In genomic region chr16:86071611-86072240, GRCh38 we compare ENCODE assay signal across 27 cellular contexts.
"Had no signal": no experiment of that assay in that cellular context is flagged by ENCODE, and none has a peak within 500 bp of the region (broad histone marks: within the 10 kb centered on the region; RNA-seq: fewer than 3 reads in every experiment).

No MANE protein-coding gene starts in this region.

- DNase-seq: dermis blood vessel endothelial cell; effector memory CD4-positive, alpha-beta T cell; foreskin keratinocyte; heart right ventricle; hippocampal formation; kidney glomerular epithelial cell; left colon; left ventricle myocardium superior; mesendoderm; stimulated activated CD4-positive, alpha-beta T cell treated with anti-CD3 and anti-CD28 coated beads, Interleukin-4, amount 100 ng/mL, for 4 hours; stimulated activated naive CD8-positive, alpha-beta T cell treated with anti-CD3 and anti-CD28 coated beads, Interleukin-15, Interleukin-2, amounts not matched to agents 100 U/mL and 50 U/mL, for 24 hours; substantia nigra; testis; upper lobe of right lung; uterus had no signal

- H3K4me1 Mint-ChIP-seq: central memory CD8-positive, alpha-beta T cell; stimulated activated memory B cell treated with anti-CD40 and anti-IgM and Interleukin-4, amounts not matched to agents 10 μg/mL and 1 μg/mL and 100 μg/mL, for 72 hours had no signal

- H3K36me3 ChIP-seq: esophagus muscularis mucosa, gastroesophageal sphincter, heart right ventricle, prostate gland, sigmoid colon, tibial nerve, upper lobe of right lung, uterus had no signal

- H3K9me3 ChIP-seq: esophagus muscularis mucosa, gastroesophageal sphincter, heart right ventricle, prostate gland, sigmoid colon, testis, tibial nerve, upper lobe of right lung, uterus had no signal

- H3K9me3 Mint-ChIP-seq: central memory CD8-positive, alpha-beta T cell; naive thymus-derived CD8-positive, alpha-beta T cell; neural crest cell; stimulated activated memory B cell treated with anti-CD40 and anti-IgM and Interleukin-4, amounts not matched to agents 10 μg/mL and 1 μg/mL and 100 μg/mL, for 72 hours had no signal

- H3K4me1 ChIP-seq: foreskin keratinocyte, heart right ventricle, prostate gland, testis, uterus had no signal

- H3K27me3 ChIP-seq: esophagus muscularis mucosa, foreskin keratinocyte, gastroesophageal sphincter, sigmoid colon, testis, uterus had no signal

- H3K27ac Mint-ChIP-seq: naive thymus-derived CD8-positive, alpha-beta T cell; stimulated activated memory B cell treated with anti-CD40 and anti-IgM and Interleukin-4, amounts not matched to agents 10 μg/mL and 1 μg/mL and 100 μg/mL, for 72 hours had no signal

- H3K36me3 Mint-ChIP-seq: naive thymus-derived CD8-positive, alpha-beta T cell; stimulated activated memory B cell treated with anti-CD40 and anti-IgM and Interleukin-4, amounts not matched to agents 10 μg/mL and 1 μg/mL and 100 μg/mL, for 72 hours had no signal

- H3K4me3 ChIP-seq: coronary artery, esophagus muscularis mucosa, gastroesophageal sphincter, heart right ventricle, lung, prostate gland, sigmoid colon, testis, tibial nerve, upper lobe of right lung, uterus had no signal

- H3K4me3 Mint-ChIP-seq: central memory CD8-positive, alpha-beta T cell; neural crest cell; stimulated activated memory B cell treated with anti-CD40 and anti-IgM and Interleukin-4, amounts not matched to agents 10 μg/mL and 1 μg/mL and 100 μg/mL, for 72 hours had no signal

- H3K27ac ChIP-seq: coronary artery, esophagus muscularis mucosa, foreskin keratinocyte, gastroesophageal sphincter, heart right ventricle, prostate gland, sigmoid colon, testis, tibial nerve, upper lobe of right lung, uterus had no signal

- ATAC-seq: foreskin keratinocyte; naive thymus-derived CD8-positive, alpha-beta T cell; right cardiac atrium; stimulated activated memory B cell treated with anti-CD40 and anti-IgM and Interleukin-4, amounts not matched to agents 10 μg/mL and 1 μg/mL and 100 μg/mL, for 72 hours; stimulated activated naive CD8-positive, alpha-beta T cell treated with anti-CD3 and anti-CD28 coated beads, Interleukin-15, Interleukin-2, amounts not matched to agents 100 U/mL and 50 U/mL, for 24 hours; upper lobe of right lung had no signal
